Comparison of ENCODE assay signal across 8 cellular contexts in genomic region chr7:44081266-44081748, GRCh38. TPM values are rescaled to one million over a fixed set of nuclear protein-coding genes. Genes with fewer than 3 reads are reported as not detected.
DNase-seq lines count a peak whose midpoint lies in the region; ATAC-seq, FAIRE-seq and TF ChIP-seq lines count a peak whose summit lies in the region.

No MANE protein-coding gene starts in this region.

- TF ChIP-seq CTCF in C4-2B (conservative IDR thresholded peaks at IDR 0.05): no peak
- TF ChIP-seq CTCF in LNCaP clone FGC (IDR thresholded peaks at IDR 0.05; ENCODE audit: control insufficient read depth, extremely low read depth, insufficient read depth): no peak
- TF ChIP-seq CTCF in MCF 10A (IDR thresholded peaks at IDR 0.05; ENCODE audit: unreplicated experiment): no peak

- H3K27me3 Mint-ChIP-seq in MCF 10A (ENCODE audit: insufficient read depth, unreplicated experiment): no peaks in the 10 kb centered on the region
- no peaks in the 10 kb centered on the region for H3K27me3 Mint-ChIP-seq in naive thymus-derived CD8-positive, alpha-beta T cell

- no peaks in the 10 kb centered on the region for H3K9me3 Mint-ChIP-seq in MCF 10A (ENCODE audit: unreplicated experiment)
- no peaks in the 10 kb centered on the region for H3K9me3 Mint-ChIP-seq in naive thymus-derived CD8-positive, alpha-beta T cell

- H3K4me1 Mint-ChIP-seq in MCF 10A (ENCODE audit: insufficient read depth, unreplicated experiment): peaks cover 7% of the 10 kb centered on the region
- H3K4me1 Mint-ChIP-seq in naive thymus-derived CD8-positive, alpha-beta T cell: peaks cover 15 to 48% (median 33%) of the 10 kb centered on the region in 4 donors

- CTCF ChIA-PET in MCF 10A (lab: Yijun Ruan, JAX): interaction anchor here (0.7 to 1.0 kb wide), 4 partner anchors 9 to 917 kb away, joined by 3 read pairs; no protein-coding TSS in a partner anchor

- ATAC-seq in naive thymus-derived CD8-positive, alpha-beta T cell: peak in 1 of 2 donors; percentile 10
- ATAC-seq in HG03139 (IDR thresholded peaks at IDR 0.05; ENCODE audit: unreplicated experiment) (no peak), esophagus mucosa (no peak)

- H3K4me3 Mint-ChIP-seq in MCF 10A (ENCODE audit: unreplicated experiment): peak overlapping the region; percentile 87
- H3K4me3 Mint-ChIP-seq in naive thymus-derived CD8-positive, alpha-beta T cell: peak overlapping the region; percentile 82 to 94 (median 88)

- H3K4me3 ChIP-seq in LNCaP clone FGC (ENCODE audit: low read depth, low read length): peak overlapping the region; percentile 81

- BruUV-seq in MCF 10A (replicated peaks; lab: Mats Ljungman, UMichigan): TSS peak; percentile 64

- TF ChIP-seq POLR2A in GM12892 (IDR thresholded peaks at IDR 0.05; ENCODE audit: low read depth, low read length): no peak; the same call in 1 of the 2 replicates

- POLR2A ChIA-PET in MCF 10A (lab: Yijun Ruan, JAX): interaction anchor here (0.6 to 2.1 kb wide), 6 partner anchors 9 to 804 kb away, joined by 3 to 12 read pairs (median 3); partner anchors contain the start of genes DBNL, PURB and YKT6
- POLR2A ChIA-PET in naive thymus-derived CD8-positive, alpha-beta T cell (lab: Charles Lee): interaction anchor here (0.6 to 4.5 kb wide), 17 partner anchors 9 to 409 kb away, joined by 3 to 56 read pairs (median 6); partner anchors contain the start of genes DBNL, NUDCD3, PGAM2 and POLD2

- peak overlapping the region; percentile 85 for H3K27ac Mint-ChIP-seq in MCF 10A (ENCODE audit: low read depth, unreplicated experiment)
- H3K27ac Mint-ChIP-seq in naive thymus-derived CD8-positive, alpha-beta T cell: peak overlapping the region; percentile 86 to 96 (median 94)

- peaks cover 17% of the 10 kb centered on the region for H3K36me3 Mint-ChIP-seq in MCF 10A (ENCODE audit: insufficient read depth, unreplicated experiment)
- H3K36me3 Mint-ChIP-seq in naive thymus-derived CD8-positive, alpha-beta T cell: peaks cover 0 to 36% (median 5%) of the 10 kb centered on the region in 3 donors

- FAIRE-seq in GM12892 (lab: Jason Lieb, UNC): no peak

- DNase-seq in LNCaP clone FGC (ENCODE audit: low read depth) (no peak), MCF 10A (ENCODE audit: unreplicated experiment) (no peak), mesenteric fat pad (ENCODE audit: low spot score) (no peak), GM12892 (ENCODE audit: insufficient read length) (no peak)
- DNase-seq in naive thymus-derived CD8-positive, alpha-beta T cell: peak in 6 of 10 donors; percentile 37 to 59 (median 46)

- H3K27ac ChIP-seq in C4-2B: peak overlapping the region; percentile 92

- intact Hi-C loops in MCF 10A (cut with micrococcal nuclease): loop anchor here (5.0 kb wide), 1 partner anchor 41 kb away; the partner anchor contains the start of gene POLD2

RNA-seq across cellular contexts. Expression of gene POLM, which starts 1.0 kb away (rescaled TPM):
- total RNA-seq in MCF 10A (2022) (19.2 and 22.8 TPM in 2 replicates), mesenteric fat pad (15.5 TPM), esophagus mucosa (14.8 TPM)
- 100 to 1,000 TPM in 1 of 2 experiments, 10 to 100 TPM in 1; 96.4 to 106 TPM for total RNA-seq in naive thymus-derived CD8-positive, alpha-beta T cell
- polyA plus RNA-seq in naive thymus-derived CD8-positive, alpha-beta T cell: 10 to 100 TPM; 11.1 to 24.8 (median 15.0) TPM
- polyA plus RNA-seq in GM12892 (2012; ENCODE audit: missing spikeins): 14.6 TPM

RNA-seq across cellular contexts. Expression of gene PGAM2, which starts 15.9 kb away (rescaled TPM):
- total RNA-seq in MCF 10A (2022): not detected in 2 replicates
- 1 to 10 TPM; 3.3 to 3.9 TPM for total RNA-seq in naive thymus-derived CD8-positive, alpha-beta T cell
- not detected for polyA plus RNA-seq in naive thymus-derived CD8-positive, alpha-beta T cell
- total RNA-seq in mesenteric fat pad: not detected
- not detected for polyA plus RNA-seq in GM12892 (2012; ENCODE audit: missing spikeins)
- total RNA-seq in esophagus mucosa: 2.6 TPM

RNA-seq across cellular contexts. Expression of gene AEBP1, which starts 22.8 kb away (rescaled TPM):
- not detected in 2 replicates for total RNA-seq in MCF 10A (2022)
- total RNA-seq in naive thymus-derived CD8-positive, alpha-beta T cell: 10 to 100 TPM; 37.1 to 38.5 TPM
- 10 to 100 TPM in 1 of 3 donors, 1 to 10 TPM in 2; 2.4 to 10.4 (median 4.2) TPM for polyA plus RNA-seq in naive thymus-derived CD8-positive, alpha-beta T cell
- 267 TPM for total RNA-seq in mesenteric fat pad
- 0.11 TPM for polyA plus RNA-seq in GM12892 (2012; ENCODE audit: missing spikeins)
- 6.7 TPM for total RNA-seq in esophagus mucosa

RNA-seq across cellular contexts. Expression of gene DBNL, which starts 36.8 kb away (rescaled TPM):
- total RNA-seq in MCF 10A (2022) (49.7 and 52.9 TPM in 2 replicates), mesenteric fat pad (99.0 TPM), esophagus mucosa (157 TPM)
- total RNA-seq in naive thymus-derived CD8-positive, alpha-beta T cell: 100 to 1,000 TPM; 184 to 192 TPM
- polyA plus RNA-seq in naive thymus-derived CD8-positive, alpha-beta T cell: 100 to 1,000 TPM; 180 to 222 (median 218) TPM
- 75.1 TPM for polyA plus RNA-seq in GM12892 (2012; ENCODE audit: missing spikeins)

RNA-seq across cellular contexts. Expression of gene POLD2, which starts 42.0 kb away (rescaled TPM):
- total RNA-seq in MCF 10A (2022) (118 and 179 TPM in 2 replicates), mesenteric fat pad (60.2 TPM), esophagus mucosa (104 TPM)
- total RNA-seq in naive thymus-derived CD8-positive, alpha-beta T cell: 10 to 100 TPM; 70.5 to 72.4 TPM
- polyA plus RNA-seq in naive thymus-derived CD8-positive, alpha-beta T cell: 100 to 1,000 TPM in 1 of 3 donors, 10 to 100 TPM in 2; 64.3 to 102 (median 89.4) TPM
- 112 TPM for polyA plus RNA-seq in GM12892 (2012; ENCODE audit: missing spikeins)

Comparison
In these comparisons a context has a peak if more than half of its experiments do, and no peak if none do; other contexts are left out.
1. DNase-seq: peak in naive thymus-derived CD8-positive, alpha-beta T cell (6 of 10); none in LNCaP clone FGC (single experiment), MCF 10A (single experiment), mesenteric fat pad (single experiment) and GM12892 (single experiment).